17 cellular contexts compared by ENCODE assay signal in the genomic region with DNA sequence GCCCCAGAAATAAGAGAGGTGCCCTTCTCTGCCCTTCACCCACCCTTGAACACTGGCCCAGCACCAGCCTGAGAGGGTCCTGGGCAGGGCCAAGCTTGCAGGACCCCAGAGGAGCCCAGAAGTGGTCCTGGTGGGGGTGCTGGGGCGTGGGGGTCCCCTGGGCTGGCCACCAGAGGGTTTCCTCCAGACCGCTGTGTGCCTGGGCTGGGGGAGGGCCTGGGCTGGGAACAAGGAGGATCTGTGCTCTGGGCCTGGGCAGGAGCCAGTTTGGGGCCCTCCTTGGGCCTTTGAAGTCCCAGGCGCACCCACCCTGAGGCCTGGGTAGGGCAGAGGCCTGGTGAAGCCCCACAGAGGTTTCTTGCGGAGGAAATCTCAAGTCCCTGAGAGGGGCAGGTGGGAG.
DNase-seq lines count a peak whose midpoint lies in the region; ATAC-seq and TF ChIP-seq lines count a peak whose summit lies in the region.
"Had no signal": no experiment of that assay in that cellular context is flagged by ENCODE, and none has a peak within 500 bp of the region (broad histone marks: within the 10 kb centered on the region; RNA-seq: fewer than 3 reads in every experiment).

No MANE protein-coding gene starts in this region.

- H3K4me1 Mint-ChIP-seq in immature natural killer cell: no peaks in the 10 kb centered on the region
- H3K4me1 Mint-ChIP-seq: CD4-positive, CD25-positive, alpha-beta regulatory T cell had no signal

- H3K27ac Mint-ChIP-seq in immature natural killer cell: no peak overlapping the region
- H3K27ac Mint-ChIP-seq: CD4-positive, CD25-positive, alpha-beta regulatory T cell had no signal

- H2BK5ac ChIP-seq in mesenchymal stem cell (ENCODE audit: low read depth, low read length, poor library complexity, severe bottlenecking): no peak overlapping the region

- H2AK5ac ChIP-seq in mesenchymal stem cell (ENCODE audit: low read length, severe bottlenecking): no peak overlapping the region

- no peak overlapping the region for H3K23ac ChIP-seq in mesenchymal stem cell (ENCODE audit: low read length in 2 of 2)

- TF ChIP-seq POLR2A in HCT116 (IDR thresholded peaks at IDR 0.05; ENCODE audit: borderline replicate concordance, extremely low read depth, insufficient read depth, insufficient read length) (no peak), tibial nerve (IDR thresholded peaks at IDR 0.05) (no peak)

- no peak for ATAC-seq in HCT116
- ATAC-seq: PC-3 had no signal

- H3K9me3 ChIP-seq in HCT116 (ENCODE audit: control insufficient read depth in 1 of 2, insufficient read depth in 1 of 2, low read depth in 1 of 2, low read length in 2 of 2) (no peaks in the 10 kb centered on the region), SJCRH30 (replicated peaks) (no peaks in the 10 kb centered on the region), mesenchymal stem cell (ENCODE audit: control insufficient read depth, low read length) (no peaks in the 10 kb centered on the region), tibial nerve (no peaks in the 10 kb centered on the region)

- H3K4ac ChIP-seq in mesenchymal stem cell (ENCODE audit: low read depth in 1 of 2, low read length in 2 of 2): peak overlapping the region in 1 of 2 experiments; percentile 40

- peak overlapping the region; percentile 60 for H2BK15ac ChIP-seq in mesenchymal stem cell (ENCODE audit: low read depth, poor library complexity, severe bottlenecking)

- H3K4me3 ChIP-seq in HCT116 (replicated peaks in 1 of 2; ENCODE audit: low read depth in 1 of 2, low read length in 2 of 2) (no peak overlapping the region), SJCRH30 (no peak overlapping the region), mesenchymal stem cell (ENCODE audit: insufficient read depth in 1 of 2, low read depth in 1 of 2, low read length in 2 of 2) (no peak overlapping the region), tibial nerve (no peak overlapping the region)

- H4K20me1 ChIP-seq in HCT116 (ENCODE audit: insufficient read depth): no peaks in the 10 kb centered on the region

- intact Hi-C loops in HCT116 (cut with micrococcal nuclease): loop anchor here (5.0 kb wide), 1 partner anchor 140 kb away; no protein-coding TSS in a partner anchor

- CTCF ChIA-PET in HCT116 (lab: Charles Lee): no interaction called here

- no peak overlapping the region for H4K8ac ChIP-seq in mesenchymal stem cell (ENCODE audit: low read length)

- TF ChIP-seq EP300 in tibial nerve (IDR thresholded peaks at IDR 0.05): no peak

- DNase-seq in HCT116 (ENCODE audit: low read depth, low spot score) (no peak), SJCRH30 (peak in 1 of 2 experiments; percentile 36), mesenchymal stem cell (no peak), tibial nerve (ENCODE audit: low spot score in 2 of 2) (no peak), immature natural killer cell (no peak), NCI-H146 treated with DMSO at 0.1 percent for 48 hours (lab: John Stamatoyannopoulos, UW; ENCODE audit: unreplicated experiment) (no peak), cerebellar nuclear complex (lab: John Stamatoyannopoulos, UW) (no peak)
- DNase-seq: AML-193; CD4-positive, CD25-positive, alpha-beta regulatory T cell; COR-L47; DMS 273 treated with DMSO at 0.1 percent for 48 hours; NCI-H1417; NCI-H187 treated with DMSO at 0.1 percent for 48 hours; NCI-H345; NCI-H524 treated with DMSO at 0.1 percent for 48 hours; PC-3 had no signal

- peaks cover 0 to 1% (median 0%) of the 10 kb centered on the region in 6 donors for H3K9me3 Mint-ChIP-seq in immature natural killer cell
- H3K9me3 Mint-ChIP-seq: CD4-positive, CD25-positive, alpha-beta regulatory T cell had no signal

- H4K91ac ChIP-seq in mesenchymal stem cell (ENCODE audit: low read length): no peak overlapping the region

- peaks cover 1 to 2% (median 2%) of the 10 kb centered on the region in 3 donors for H3K27me3 Mint-ChIP-seq in immature natural killer cell (ENCODE audit: low read depth in 3 of 3)

- H2BK12ac ChIP-seq in mesenchymal stem cell (ENCODE audit: low read length in 2 of 2): peak overlapping the region in 1 of 2 experiments; percentile 32

- H3K4me2 ChIP-seq in HCT116 (ENCODE audit: low read length) (peak overlapping the region; percentile 82), mesenchymal stem cell (ENCODE audit: low read length, poor library complexity, severe bottlenecking) (no peak overlapping the region)
- H3K4me2 ChIP-seq: KMS-11 had no signal

- H2BK120ac ChIP-seq in mesenchymal stem cell (ENCODE audit: low read depth, low read length): no peak overlapping the region

- H3K79me2 ChIP-seq in HCT116 (ENCODE audit: insufficient read depth, low read length): no peaks in the 10 kb centered on the region

- H3K36me3 ChIP-seq in HCT116 (ENCODE audit: control insufficient read depth in 1 of 2, insufficient read depth in 2 of 2, low read length in 2 of 2) (no peaks in the 10 kb centered on the region), SJCRH30 (no peaks in the 10 kb centered on the region), mesenchymal stem cell (ENCODE audit: control insufficient read depth in 1 of 2, insufficient read depth in 2 of 2, low read depth in 1 of 2, low read length in 2 of 2) (no peaks in the 10 kb centered on the region), tibial nerve (no peaks in the 10 kb centered on the region)

- TF ChIP-seq CTCF in HCT116 (IDR thresholded peaks at IDR 0.05 in 2 of 3, conservative IDR thresholded peaks at IDR 0.05 in 1 of 3; ENCODE audit: borderline replicate concordance in 1 of 3, insufficient read depth in 1 of 3, low read depth in 2 of 3, low read length in 2 of 3) (no peak), tibial nerve (IDR thresholded peaks at IDR 0.05) (no peak)

- H3K18ac ChIP-seq in mesenchymal stem cell (ENCODE audit: low read depth in 1 of 2, low read length in 2 of 2): peak overlapping the region in 1 of 2 experiments; percentile 24

- RAD21 ChIA-PET in HCT116 (lab: Charles Lee; ENCODE audit: low non-redundant PET in 1 of 2, low total read pairs in 2 of 2, uncharacterized antibody in 2 of 2, unreplicated experiment in 2 of 2): no interaction called here

- no peak overlapping the region for H2AFZ ChIP-seq in HCT116 (ENCODE audit: low read depth, low read length, poor library complexity, severe bottlenecking)
- no peak overlapping the region for H2AFZ ChIP-seq in mesenchymal stem cell (ENCODE audit: low read depth, low read length)

- POLR2A ChIA-PET in HCT116 (lab: Charles Lee): interaction anchor here (0.9 kb wide), 1 partner anchor 16 kb away, joined by 3 read pairs; no protein-coding TSS in a partner anchor

- H3K27ac ChIP-seq in HCT116 (ENCODE audit: low read depth, low read length): peak overlapping the region; percentile 41; the same call in 1 of the 2 replicates
- H3K27ac ChIP-seq in SJCRH30: peak overlapping the region; percentile 96
- no peak overlapping the region for H3K27ac ChIP-seq in mesenchymal stem cell (ENCODE audit: low read length, poor library complexity, severe bottlenecking)
- H3K27ac ChIP-seq in tibial nerve: peak overlapping the region in 3 of 4 donors; percentile 50 to 92 (median 90)
- H3K27ac ChIP-seq: KMS-11 had no signal

- peaks cover 56 to 69% of the 10 kb centered on the region in 2 experiments for H3K4me1 ChIP-seq in HCT116 (ENCODE audit: control insufficient read depth in 1 of 2, insufficient read depth in 2 of 2, low read length in 2 of 2)
- peaks cover 56% of the 10 kb centered on the region for H3K4me1 ChIP-seq in SJCRH30
- peaks cover 44% of the 10 kb centered on the region for H3K4me1 ChIP-seq in mesenchymal stem cell (ENCODE audit: control insufficient read depth, insufficient read depth, low read depth, low read length)
- H3K4me1 ChIP-seq in tibial nerve: peaks cover 0 to 69% (median 35%) of the 10 kb centered on the region in 4 donors

- H3K9me2 ChIP-seq in HCT116 (ENCODE audit: insufficient read depth): no peaks in the 10 kb centered on the region

- no peak overlapping the region for H3K4me3 Mint-ChIP-seq in immature natural killer cell
- H3K4me3 Mint-ChIP-seq: CD4-positive, CD25-positive, alpha-beta regulatory T cell had no signal

- H3K36me3 Mint-ChIP-seq in immature natural killer cell: no peaks in the 10 kb centered on the region
- H3K36me3 Mint-ChIP-seq: CD4-positive, CD25-positive, alpha-beta regulatory T cell had no signal

- H3K27me3 ChIP-seq in HCT116 (ENCODE audit: insufficient read depth, low read length) (no peaks in the 10 kb centered on the region), SJCRH30 (no peaks in the 10 kb centered on the region), mesenchymal stem cell (ENCODE audit: control insufficient read depth in 1 of 2, insufficient read depth in 1 of 2, low read length in 2 of 2) (peaks cover 2 to 4% of the 10 kb centered on the region in 2 experiments), tibial nerve (no peaks in the 10 kb centered on the region)

- no peak overlapping the region for H3K14ac ChIP-seq in mesenchymal stem cell (ENCODE audit: low read length in 2 of 2)

- no peaks in the 10 kb centered on the region for H3K79me1 ChIP-seq in mesenchymal stem cell (replicated peaks; ENCODE audit: low read length, poor library complexity, severe bottlenecking)

- no TSS peak for BruUV-seq in HCT116 (replicated peaks; lab: Mats Ljungman, UMichigan)

- peak overlapping the region; percentile 14; the same call in 1 of the 2 replicates for H3K9ac ChIP-seq in HCT116 (ENCODE audit: low read length)
- no peak overlapping the region for H3K9ac ChIP-seq in mesenchymal stem cell (ENCODE audit: low read length)
- H3K9ac ChIP-seq: KMS-11 had no signal

- no peak for TF ChIP-seq RAD21 in HCT116 (IDR thresholded peaks at IDR 0.05; ENCODE audit: low read depth)

- WGBS in mesenchymal stem cell: 81% methylated on average over 4 of the region's 4 CpGs
- WGBS in tibial nerve, 2 donors: 64 to 78% methylated on average over 4 of the region's 4 CpGs

TF ChIP-seq in HCT116, 20 proteins besides CTCF, POLR2A, EP300 and RAD21 (continues in another document):
- TF ChIP-seq EZH2phosphoT487 (IDR thresholded peaks at IDR 0.05; ENCODE audit: borderline replicate concordance) (no peak), SP1 (IDR thresholded peaks at IDR 0.05; ENCODE audit: low read depth) (no peak), CBX3 (IDR thresholded peaks at IDR 0.05; ENCODE audit: low read depth) (no peak), CEBPB (IDR thresholded peaks at IDR 0.05; ENCODE audit: low read depth) (no peak), POLR2AphosphoS5 (IDR thresholded peaks at IDR 0.05; ENCODE audit: low read depth, low read length) (no peak), EZH2 (IDR thresholded peaks at IDR 0.05) (no peak), JUND (IDR thresholded peaks at IDR 0.05) (no peak), YY1 (IDR thresholded peaks at IDR 0.05; ENCODE audit: extremely low read depth, insufficient replicate concordance, low read depth, low read length) (no peak)
- TF ChIP-seq, protein P1, sequence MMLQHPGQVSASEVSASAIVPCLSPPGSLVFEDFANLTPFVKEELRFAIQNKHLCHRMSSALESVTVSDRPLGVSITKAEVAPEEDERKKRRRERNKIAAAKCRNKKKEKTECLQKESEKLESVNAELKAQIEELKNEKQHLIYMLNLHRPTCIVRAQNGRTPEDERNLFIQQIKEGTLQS (IDR thresholded peaks at IDR 0.05): no peak
- TF ChIP-seq, protein P2, sequence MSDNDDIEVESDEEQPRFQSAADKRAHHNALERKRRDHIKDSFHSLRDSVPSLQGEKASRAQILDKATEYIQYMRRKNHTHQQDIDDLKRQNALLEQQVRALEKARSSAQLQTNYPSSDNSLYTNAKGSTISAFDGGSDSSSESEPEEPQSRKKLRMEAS (IDR thresholded peaks at IDR 0.05): no peak
